18 cellular contexts compared by ENCODE assay signal in genomic region chr12:4518106-4518728, GRCh38. TPM values are rescaled to one million over a fixed set of nuclear protein-coding genes. Genes with fewer than 3 reads are reported as not detected.
DNase-seq lines count a peak whose midpoint lies in the region; FAIRE-seq and TF ChIP-seq lines count a peak whose summit lies in the region.
"Had no signal": no experiment of that assay in that cellular context is flagged by ENCODE, and none has a peak within 500 bp of the region (broad histone marks: within the 10 kb centered on the region; RNA-seq: fewer than 3 reads in every experiment).

No MANE protein-coding gene starts in this region.

- H3F3A ChIP-seq in PC-9 (ENCODE audit: insufficient read depth, low read depth) = no peaks in the 10 kb centered on the region; the same call in 1 of the 2 replicates

- H3K27ac ChIP-seq in PC-9 (no peak overlapping the region), trophoblast cell (ENCODE audit: low read depth, low read length) (no peak overlapping the region)
- H3K27ac ChIP-seq: neutrophil, spleen, suprapubic skin had no signal

- H3K4me3 ChIP-seq in PC-9 (no peak overlapping the region), bronchial epithelial cell (ENCODE audit: low read depth, low read length) (no peak overlapping the region), trophoblast cell (ENCODE audit: low read depth, low read length) (no peak overlapping the region)
- H3K4me3 ChIP-seq: lung, spleen, suprapubic skin had no signal

- no peak overlapping the region for H3K4ac ChIP-seq in trophoblast cell (ENCODE audit: low read depth, low read length)

- H3K27me3 ChIP-seq in PC-9 (ENCODE audit: insufficient read depth, low read depth) (no peaks in the 10 kb centered on the region), bronchial epithelial cell (ENCODE audit: control insufficient read depth, insufficient read depth, low read length) (no peaks in the 10 kb centered on the region), trophoblast cell (ENCODE audit: insufficient read depth, low read length) (no peaks in the 10 kb centered on the region)
- H3K27me3 ChIP-seq: neutrophil, spleen, suprapubic skin had no signal

- no peak overlapping the region for H4K12ac ChIP-seq in trophoblast cell (ENCODE audit: low read depth, low read length)

- no peak overlapping the region for H4K8ac ChIP-seq in trophoblast cell (ENCODE audit: low read depth, low read length)

- no peak overlapping the region for H2AK5ac ChIP-seq in trophoblast cell (ENCODE audit: low read length)

- H2AFZ ChIP-seq in PC-9 (no peak overlapping the region), trophoblast cell (ENCODE audit: insufficient read depth, low read length, poor library complexity) (no peak overlapping the region)

- H3K9ac ChIP-seq in trophoblast cell (ENCODE audit: low read length) = no peak overlapping the region

- no peak overlapping the region for H3K23ac ChIP-seq in trophoblast cell (ENCODE audit: low read length)

- DNase-seq in EL (peak; percentile 68), PC-9 (peak; percentile 35 to 47), bronchial epithelial cell (ENCODE audit: low read depth) (peak; percentile 52), trophoblast cell (peak; percentile 6 to 26), cerebellar cortex (ENCODE audit: low spot score) (no peak), iPS-NIHi7 (ENCODE audit: extremely low spot score) (no peak), NCI-H146 (lab: John Stamatoyannopoulos, UW) (no peak), HuH-7 (ENCODE audit: low spot score) (no peak)
- DNase-seq: activated naive CD8-positive, alpha-beta T cell treated with anti-CD3 and anti-CD28 coated beads, Interleukin-2, amount 50 U/mL, for 24 hours; endodermal cell; hypothalamus; NCI-H1694; NCI-H69; SIG-M5; spleen had no signal

- H3K9me2 ChIP-seq in PC-9 (ENCODE audit: insufficient read depth) = no peaks in the 10 kb centered on the region

- H2BK12ac ChIP-seq in trophoblast cell (ENCODE audit: low read length) = no peak overlapping the region

- no peak overlapping the region for H2BK120ac ChIP-seq in trophoblast cell (ENCODE audit: insufficient read depth, low read length, poor library complexity)

- H3K4me1 ChIP-seq in PC-9 (replicated peaks; ENCODE audit: insufficient read depth) = no peaks in the 10 kb centered on the region
- H3K4me1 ChIP-seq in trophoblast cell (ENCODE audit: control insufficient read depth in 1 of 2, insufficient read depth in 2 of 2, low read length in 2 of 2) = no peaks in the 10 kb centered on the region
- H3K4me1 ChIP-seq: spleen, suprapubic skin had no signal

- H3K4me2 ChIP-seq in PC-9 (no peak overlapping the region), trophoblast cell (ENCODE audit: low read length) (no peak overlapping the region)

- H3K79me1 ChIP-seq in trophoblast cell (ENCODE audit: low read length) = no peaks in the 10 kb centered on the region

- H3K18ac ChIP-seq in trophoblast cell (ENCODE audit: low read length) = no peak overlapping the region

- no peak overlapping the region for H4K91ac ChIP-seq in trophoblast cell (ENCODE audit: low read depth, low read length)

- no peaks in the 10 kb centered on the region for H4K20me1 ChIP-seq in PC-9 (ENCODE audit: insufficient read depth)

- no peak for TF ChIP-seq CTCF in PC-9 (conservative IDR thresholded peaks at IDR 0.05)
- no peak for TF ChIP-seq CTCF in bronchial epithelial cell (IDR thresholded peaks at IDR 0.05; ENCODE audit: insufficient read depth, low read length, severe bottlenecking)

- no peak for FAIRE-seq in bronchial epithelial cell (lab: Jason Lieb, UNC)

- H3K36me3 ChIP-seq in PC-9 (ENCODE audit: low read depth) = peaks cover 10% of the 10 kb centered on the region; the same call in 1 of the 2 replicates
- H3K36me3 ChIP-seq in bronchial epithelial cell (ENCODE audit: control insufficient read depth, insufficient read depth, low read length) = peaks cover 1% of the 10 kb centered on the region
- peaks cover 2 to 3% of the 10 kb centered on the region in 2 experiments for H3K36me3 ChIP-seq in trophoblast cell (ENCODE audit: control insufficient read depth in 1 of 2, insufficient read depth in 2 of 2, low read length in 2 of 2)

- no CpG with 5 or more reads among the region's 5 CpGs for WGBS in trophoblast cell (ENCODE audit: extremely low coverage, insufficient coverage, insufficient read length)

- intact Hi-C loops in PC-9 (cut with micrococcal nuclease; ENCODE audit: unreplicated experiment) = no loop called here

- H3K14ac ChIP-seq in trophoblast cell (ENCODE audit: low read length) = no peak overlapping the region

- POLR2A ChIA-PET in PC-9 (lab: Charles Lee; ENCODE audit: unreplicated experiment) = no interaction called here

- H3K9me3 ChIP-seq in PC-9 (ENCODE audit: insufficient read depth, low read depth) = no peaks in the 10 kb centered on the region
- no peaks in the 10 kb centered on the region for H3K9me3 ChIP-seq in trophoblast cell (ENCODE audit: insufficient read depth, low read depth, low read length)
- H3K9me3 ChIP-seq: neutrophil, spleen, suprapubic skin had no signal

- CTCF ChIA-PET in PC-9 (lab: Charles Lee) = no interaction called here

- H3K79me2 ChIP-seq in PC-9 (ENCODE audit: low read depth) = no peaks in the 10 kb centered on the region
- H3K79me2 ChIP-seq in trophoblast cell (ENCODE audit: control insufficient read depth, insufficient read depth, low read length, poor library complexity) = no peaks in the 10 kb centered on the region

- no peak overlapping the region for H2BK5ac ChIP-seq in trophoblast cell (ENCODE audit: low read depth, low read length, poor library complexity)

- BruUV-seq in PC-9 (replicated peaks; lab: Mats Ljungman, UMichigan) = no TSS peak

RNA-seq across cellular contexts. Expression of gene RAD51AP1, which starts 20.5 kb away (rescaled TPM):
- total RNA-seq in PC-9 (2021) (50.1 and 54.7 TPM in 2 replicates), bronchial epithelial cell (0.79 and 0.90 TPM in 2 replicates)
- polyA plus RNA-seq in trophoblast cell (2013) = 17.2 and 17.8 TPM in 2 replicates

RNA-seq across cellular contexts. Expression of gene DYRK4, which starts 43.8 kb away (rescaled TPM):
- total RNA-seq in PC-9 (2021) (31.7 and 41.8 TPM in 2 replicates), bronchial epithelial cell (20.0 and 57.7 TPM in 2 replicates)
- polyA plus RNA-seq in trophoblast cell (2013) = 17.5 and 18.4 TPM in 2 replicates

Comparison
In these comparisons a context has a peak if more than half of its experiments do, and no peak if none do; other contexts are left out.
1. DNase-seq: peak in EL (single experiment), PC-9 (2 of 2), bronchial epithelial cell (single experiment) and trophoblast cell (2 of 2); none in cerebellar cortex (single experiment), iPS-NIHi7 (single experiment), NCI-H146 (single experiment) and HuH-7 (single experiment).
2. RNA of gene RAD51AP1, which starts 20.5 kb away (total RNA-seq): 50.1 to 54.7 TPM in PC-9; 0.79 to 0.90 TPM in bronchial epithelial cell; every median in the first group is over 10 times any median in the second.